ENCODE assay signal across 9 cellular contexts in genomic region chr11:9017773-9018172, GRCh38. TPM values are rescaled to one million over a fixed set of nuclear protein-coding genes. Genes with fewer than 3 reads are reported as not detected.
DNase-seq lines count a peak whose midpoint lies in the region; ATAC-seq and TF ChIP-seq lines count a peak whose summit lies in the region.
"Had no signal": no experiment of that assay in that cellular context is flagged by ENCODE, and none has a peak within 500 bp of the region (broad histone marks: within the 10 kb centered on the region; RNA-seq: fewer than 3 reads in every experiment).

No MANE protein-coding gene starts in this region.

- H3K9ac ChIP-seq in Loucy (ENCODE audit: low read depth, low read length, poor library complexity, severe bottlenecking), result no peak overlapping the region

- no peak for TF ChIP-seq CTCF in Loucy (conservative IDR thresholded peaks at IDR 0.05; ENCODE audit: low read length)
- no peak for TF ChIP-seq CTCF in ascending aorta (IDR thresholded peaks at IDR 0.05)
- no peak for TF ChIP-seq CTCF in upper lobe of left lung (IDR thresholded peaks at IDR 0.05)

- H3K4me1 ChIP-seq in Loucy (ENCODE audit: insufficient read depth, low read length, poor library complexity, severe bottlenecking) (no peaks in the 10 kb centered on the region), ascending aorta (no peaks in the 10 kb centered on the region), upper lobe of left lung (peaks cover 13 to 28% (median 20%) of the 10 kb centered on the region in 4 donors)

- 63 to 71% methylated on average over 2 to 5 of the region's 5 CpGs for WGBS in upper lobe of left lung, 2 donors

- peak; percentile 36 for ATAC-seq in left lobe of liver
- peak; percentile 57 to 93 for ATAC-seq in upper lobe of left lung (ENCODE audit: low FRiP score in 2 of 2)
- ATAC-seq in GM21619 (IDR thresholded peaks at IDR 0.05; ENCODE audit: unreplicated experiment), result no peak
- no peak for ATAC-seq in GM21360 (IDR thresholded peaks at IDR 0.05; ENCODE audit: unreplicated experiment)
- ATAC-seq: activated naive CD4-positive, alpha-beta T cell treated with anti-CD3 and anti-CD28 coated beads, Interleukin-2, amount 50 U/mL, for 72 hours had no signal

- H2AFZ ChIP-seq in Loucy (ENCODE audit: low read length), result peak overlapping the region; percentile 25; the same call in 1 of the 2 replicates

- intact Hi-C loops in ascending aorta (cut with DNase I), result loop anchor here (5.0 kb wide), 1 partner anchor 490 kb away; no protein-coding TSS in a partner anchor

- H3K9me2 ChIP-seq in Loucy (replicated peaks; ENCODE audit: low read depth, low read length), result no peaks in the 10 kb centered on the region

- no peaks in the 10 kb centered on the region for H3F3A ChIP-seq in Loucy (ENCODE audit: low read depth)

- H3K36me3 ChIP-seq in Loucy (ENCODE audit: insufficient read depth, low read length), result no peaks in the 10 kb centered on the region
- no peaks in the 10 kb centered on the region for H3K36me3 ChIP-seq in ascending aorta
- H3K36me3 ChIP-seq in upper lobe of left lung, result no peaks in the 10 kb centered on the region

- H3K4me3 ChIP-seq in Loucy (ENCODE audit: low read length, poor library complexity, severe bottlenecking), result no peak overlapping the region
- H3K4me3 ChIP-seq in ascending aorta, result no peak overlapping the region
- no peak overlapping the region for H3K4me3 ChIP-seq in upper lobe of left lung

- H3K27ac ChIP-seq in ascending aorta (no peak overlapping the region), upper lobe of left lung (no peak overlapping the region)

- TF ChIP-seq EP300 in upper lobe of left lung (IDR thresholded peaks at IDR 0.05), result no peak

- TF ChIP-seq POLR2A in upper lobe of left lung (IDR thresholded peaks at IDR 0.05), result no peak

- H3K27me3 ChIP-seq in Loucy (ENCODE audit: insufficient read depth, low read length, poor library complexity, severe bottlenecking) (no peaks in the 10 kb centered on the region), ascending aorta (no peaks in the 10 kb centered on the region), upper lobe of left lung (no peaks in the 10 kb centered on the region)

- H4K20me1 ChIP-seq in Loucy (ENCODE audit: insufficient read depth, low read length, poor library complexity, severe bottlenecking), result no peaks in the 10 kb centered on the region

- DNase-seq in ascending aorta (ENCODE audit: low spot score in 2 of 2), result peak; percentile 24 to 82
- no peak for DNase-seq in left lobe of liver (ENCODE audit: low spot score)
- peak; percentile 36 to 76 for DNase-seq in upper lobe of left lung
- DNase-seq in stimulated activated CD4-positive, alpha-beta T cell treated with anti-CD3 and anti-CD28 coated beads, Interleukin-12 subunit alpha, Interleukin-12 subunit beta, amount 100 ng/mL, for 4 hours, result no peak
- DNase-seq: activated B cell treated with CpG ODN at 0.5 μM for 24 hours had no signal

- no peak overlapping the region for H3K4me2 ChIP-seq in Loucy (ENCODE audit: low read depth, low read length, poor library complexity, severe bottlenecking)

- no peaks in the 10 kb centered on the region for H3K79me2 ChIP-seq in Loucy (ENCODE audit: insufficient read depth, low read length)

- no peaks in the 10 kb centered on the region for H3K9me3 ChIP-seq in Loucy (ENCODE audit: insufficient read depth, low read depth, low read length)
- H3K9me3 ChIP-seq in ascending aorta, result no peaks in the 10 kb centered on the region
- H3K9me3 ChIP-seq in upper lobe of left lung, result no peaks in the 10 kb centered on the region

RNA-seq across cellular contexts. Expression of gene NRIP3, which starts 14.0 kb away (rescaled TPM):
- total RNA-seq in ascending aorta (7.7 TPM), left lobe of liver (0.05 TPM), upper lobe of left lung (1 to 10 TPM in 2 of 6 donors, under 1 TPM in 4; under 0.01 to 5.5 (median 0.87) TPM)
- total RNA-seq: activated B cell treated with CpG ODN at 0.5 μM for 24 hours had no signal

RNA-seq across cellular contexts. Expression of gene TMEM9B, which starts 53.5 kb away (rescaled TPM):
- total RNA-seq in ascending aorta, result 42.4 TPM
- total RNA-seq in left lobe of liver, result 13.8 TPM
- 10 to 100 TPM; 23.0 to 86.6 (median 56.0) TPM for total RNA-seq in upper lobe of left lung

Comparison
In these comparisons a context has a peak if more than half of its experiments do, and no peak if none do; other contexts are left out.
1. DNase-seq: peak in ascending aorta (2 of 2) and upper lobe of left lung (2 of 2); none in left lobe of liver (single experiment) and stimulated activated CD4-positive, alpha-beta T cell treated with anti-CD3 and anti-CD28 coated beads, Interleukin-12 subunit alpha, Interleukin-12 subunit beta, amount 100 ng/mL, for 4 hours (single experiment).
2. ATAC-seq: peak in left lobe of liver (single experiment) and upper lobe of left lung (2 of 2); none in GM21619 (single experiment) and GM21360 (single experiment).